Comparison of ENCODE assay signal across 9 cellular contexts in the genomic region with DNA sequence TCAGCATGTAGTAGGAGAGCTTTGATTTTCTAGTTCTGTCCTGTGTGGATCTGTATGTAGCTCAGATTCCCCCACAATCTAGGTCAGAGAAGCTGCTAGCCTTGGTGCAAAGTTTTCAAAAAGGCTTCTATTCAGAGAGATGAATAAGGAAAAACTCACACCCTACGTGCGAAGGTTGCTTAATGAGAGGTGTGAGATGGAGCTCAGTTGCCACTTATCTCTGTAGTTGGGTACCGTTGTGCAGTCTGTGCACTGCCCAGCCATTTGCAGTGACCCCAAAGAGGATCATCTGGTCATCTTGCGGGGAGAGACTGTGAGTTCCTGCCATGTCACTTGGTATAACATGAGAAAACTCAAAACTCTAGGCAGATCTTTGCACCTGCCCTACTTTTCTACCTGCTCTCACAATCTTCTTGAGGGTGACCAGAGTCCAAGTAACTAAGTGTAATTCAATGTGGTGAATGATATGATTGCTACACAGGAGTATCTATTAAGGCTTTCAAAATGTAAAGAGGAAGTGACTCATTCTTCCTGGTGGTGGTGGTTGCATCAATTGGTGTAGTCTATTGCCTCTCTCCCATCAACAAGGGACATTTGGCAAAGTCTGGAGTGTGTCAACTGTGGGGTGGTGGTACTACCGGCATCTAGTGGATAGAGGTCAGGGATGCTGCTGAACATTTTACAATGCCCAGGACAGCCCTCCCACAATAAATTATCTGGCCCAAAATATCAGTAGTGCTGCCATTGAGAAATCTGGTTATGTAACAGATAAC.
DNase-seq lines count a peak whose midpoint lies in the region; ATAC-seq, FAIRE-seq and TF ChIP-seq lines count a peak whose summit lies in the region.
"Had no signal": no experiment of that assay in that cellular context is flagged by ENCODE, and none has a peak within 500 bp of the region (broad histone marks: within the 10 kb centered on the region; RNA-seq: fewer than 3 reads in every experiment).

No MANE protein-coding gene starts in this region.

- H3K36me3 Mint-ChIP-seq in CD14-positive monocyte, result no peaks in the 10 kb centered on the region

- in situ Hi-C loops in brain microvascular endothelial cell (cut with HindIII; ENCODE audit: low pct_ligation_motif_present, low sequenced_read_pairs), result loop anchor here (25.0 kb wide), 1 partner anchor 224 kb away; a partner anchor contains a TSS

- no peak overlapping the region for H4K91ac ChIP-seq in mesenchymal stem cell (ENCODE audit: low read length)

- H3K4me2 ChIP-seq in mesenchymal stem cell (ENCODE audit: low read length, poor library complexity, severe bottlenecking), result no peak overlapping the region

- peak; percentile 51 for ATAC-seq in GM21526 (IDR thresholded peaks at IDR 0.05; ENCODE audit: low FRiP score, unreplicated experiment)
- no peak for ATAC-seq in HG02970 (IDR thresholded peaks at IDR 0.05; ENCODE audit: low FRiP score, unreplicated experiment)
- ATAC-seq in GM19397 (IDR thresholded peaks at IDR 0.05; ENCODE audit: unreplicated experiment), result no peak

- H3K27ac Mint-ChIP-seq in CD14-positive monocyte, result peak overlapping the region; percentile 72 to 97 (median 96)
- H3K27ac Mint-ChIP-seq: stimulated activated naive CD8-positive, alpha-beta T cell treated with anti-CD3 and anti-CD28 coated beads, Interleukin-15, Interleukin-2, amounts not matched to agents 100 ng/mL and 50 ng/mL, for 24 hours had no signal

- H3K4me3 Mint-ChIP-seq in CD14-positive monocyte, result peak overlapping the region; percentile 24 to 71
- H3K4me3 Mint-ChIP-seq: stimulated activated naive CD8-positive, alpha-beta T cell treated with anti-CD3 and anti-CD28 coated beads, Interleukin-15, Interleukin-2, amounts not matched to agents 100 ng/mL and 50 ng/mL, for 24 hours had no signal

- H3K4me3 ChIP-seq in brain microvascular endothelial cell (ENCODE audit: low read depth, low read length), result no peak overlapping the region
- H3K4me3 ChIP-seq in mesenchymal stem cell (ENCODE audit: insufficient read depth in 1 of 2, low read depth in 1 of 2, low read length in 2 of 2), result no peak overlapping the region

- peaks cover 0 to 4% (median 0%) of the 10 kb centered on the region in 7 donors for H3K9me3 Mint-ChIP-seq in CD14-positive monocyte
- H3K9me3 Mint-ChIP-seq: stimulated activated naive CD8-positive, alpha-beta T cell treated with anti-CD3 and anti-CD28 coated beads, Interleukin-15, Interleukin-2, amounts not matched to agents 100 ng/mL and 50 ng/mL, for 24 hours had no signal

- no peak overlapping the region for H2AK5ac ChIP-seq in mesenchymal stem cell (ENCODE audit: low read length, severe bottlenecking)

- H2AFZ ChIP-seq in mesenchymal stem cell (ENCODE audit: low read depth, low read length), result no peak overlapping the region

- H3K14ac ChIP-seq in mesenchymal stem cell (ENCODE audit: low read length in 2 of 2), result no peak overlapping the region

- intact Hi-C loops in CD14-positive monocyte (cut with micrococcal nuclease), result loop anchor here in 1 of 2 donors (2.0 to 5.0 kb wide), 2 partner anchors 144 to 294 kb away; no protein-coding TSS in a partner anchor

- H3K36me3 ChIP-seq in brain microvascular endothelial cell (replicated peaks), result no peaks in the 10 kb centered on the region
- H3K36me3 ChIP-seq in mesenchymal stem cell (ENCODE audit: control insufficient read depth in 1 of 2, insufficient read depth in 2 of 2, low read depth in 1 of 2, low read length in 2 of 2), result no peaks in the 10 kb centered on the region

- peak overlapping the region; percentile 8 for H2BK120ac ChIP-seq in mesenchymal stem cell (ENCODE audit: low read depth, low read length)

- H2BK15ac ChIP-seq in mesenchymal stem cell (ENCODE audit: low read depth, poor library complexity, severe bottlenecking), result peak overlapping the region; percentile 26

- no peak overlapping the region for H4K8ac ChIP-seq in mesenchymal stem cell (ENCODE audit: low read length)

- peak; percentile 88 for DNase-seq in CD14-positive monocyte (ENCODE audit: low spot score)
- DNase-seq in RCC 7860 (ENCODE audit: low spot score), result peak; percentile 68
- DNase-seq in brain microvascular endothelial cell, result peak; percentile 75
- DNase-seq in mesenchymal stem cell, result peak; percentile 95
- no peak for DNase-seq in NCI-H1417 treated with DMSO at 0.1 percent for 48 hours (lab: John Stamatoyannopoulos, UW)

- H3K18ac ChIP-seq in mesenchymal stem cell (ENCODE audit: low read depth in 1 of 2, low read length in 2 of 2), result peak overlapping the region; percentile 44 to 64

- no peak overlapping the region for H3K23ac ChIP-seq in mesenchymal stem cell (ENCODE audit: low read length in 2 of 2)

- H2BK5ac ChIP-seq in mesenchymal stem cell (ENCODE audit: low read depth, low read length, poor library complexity, severe bottlenecking), result no peak overlapping the region

- TF ChIP-seq CTCF in CD14-positive monocyte (IDR thresholded peaks at IDR 0.05) (peak; percentile 32), brain microvascular endothelial cell (IDR thresholded peaks at IDR 0.05; ENCODE audit: low read depth, low read length, missing control alignments) (peak; percentile 54)

- H3K27me3 ChIP-seq in brain microvascular endothelial cell (replicated peaks) (no peaks in the 10 kb centered on the region), mesenchymal stem cell (ENCODE audit: control insufficient read depth in 1 of 2, insufficient read depth in 1 of 2, low read length in 2 of 2) (no peaks in the 10 kb centered on the region)

- peak overlapping the region in 1 of 2 experiments; percentile 79 for H3K4ac ChIP-seq in mesenchymal stem cell (ENCODE audit: low read depth in 1 of 2, low read length in 2 of 2)

- no peaks in the 10 kb centered on the region for H3K9me3 ChIP-seq in mesenchymal stem cell (ENCODE audit: control insufficient read depth, low read length)

- H2BK12ac ChIP-seq in mesenchymal stem cell (ENCODE audit: low read length in 2 of 2), result peak overlapping the region; percentile 23 to 94

- H3K27me3 Mint-ChIP-seq in CD14-positive monocyte (ENCODE audit: low read depth in 3 of 3), result peaks cover 0 to 4% (median 2%) of the 10 kb centered on the region in 3 donors

- no peaks in the 10 kb centered on the region for H3K79me1 ChIP-seq in mesenchymal stem cell (replicated peaks; ENCODE audit: low read length, poor library complexity, severe bottlenecking)

- 95% methylated on average over 4 of the region's 5 CpGs for WGBS in mesenchymal stem cell

- H3K27ac ChIP-seq in brain microvascular endothelial cell (no peak overlapping the region), mesenchymal stem cell (ENCODE audit: low read length, poor library complexity, severe bottlenecking) (no peak overlapping the region)

- H3K9ac ChIP-seq in mesenchymal stem cell (ENCODE audit: low read length), result no peak overlapping the region

- H3K4me1 Mint-ChIP-seq in CD14-positive monocyte, result peaks cover 68% of the 10 kb centered on the region

- no peak for FAIRE-seq in RCC 7860 (lab: Jason Lieb, UNC)

- peaks cover 5% of the 10 kb centered on the region for H3K4me1 ChIP-seq in mesenchymal stem cell (ENCODE audit: control insufficient read depth, insufficient read depth, low read depth, low read length)
